19 cellular contexts compared by ENCODE assay signal in genomic region chr17:41287050-41287449, GRCh38.
A peak's percentile ranks its signal among the peaks of the same experiment; 100 is the strongest.
DNase-seq lines count a peak whose midpoint lies in the region; TF ChIP-seq lines count a peak whose summit lies in the region.
"Had no signal": no experiment of that assay in that cellular context is flagged by ENCODE, and none has a peak within 500 bp of the region (broad histone marks: within the 10 kb centered on the region; RNA-seq: fewer than 3 reads in every experiment).

No MANE protein-coding gene starts in this region.

- H3K9me3 ChIP-seq in HAP-1 = no peaks in the 10 kb centered on the region
- H3K9me3 ChIP-seq: SJSA1 had no signal

- DNase-seq in DMS53 (lab: John Stamatoyannopoulos, UW) (peak; percentile 6), DMS53 treated with DMSO at 0.1 percent for 48 hours (lab: John Stamatoyannopoulos, UW; ENCODE audit: unreplicated experiment) (no peak), GM13977 (ENCODE audit: low spot score) (peak; percentile 0), iPS-NIHi7 (ENCODE audit: extremely low spot score) (peak; percentile 0), superior temporal gyrus (ENCODE audit: extremely low spot score) (peak; percentile 1), dedifferentiated amniotic fluid mesenchymal stem cell (ENCODE audit: extremely low spot score) (no peak), GM19238 (ENCODE audit: insufficient read length, low spot score) (no peak), HAP-1 (ENCODE audit: low spot score in 2 of 2) (no peak)
- DNase-seq: C1 segment of cervical spinal cord; CD8-positive, alpha-beta memory T cell; DMS79 treated with DMSO at 0.1 percent for 48 hours; MM.1S; NCI-H1048; NCI-H1417 treated with DMSO at 0.1 percent for 48 hours; NCI-H187; NCI-H446; NCI-H526; OCI-M1 had no signal

- no peaks in the 10 kb centered on the region for H3K4me1 ChIP-seq in HAP-1

- TF ChIP-seq CTCF in GM13977 (IDR thresholded peaks at IDR 0.05; ENCODE audit: extremely low read depth, insufficient read depth, missing control alignments) = no peak

- peaks cover 6% of the 10 kb centered on the region for H3K27me3 ChIP-seq in HAP-1 (ENCODE audit: low read depth)
- H3K27me3 ChIP-seq: SJSA1 had no signal

- no peaks in the 10 kb centered on the region for H3K36me3 ChIP-seq in HAP-1 (replicated peaks)
- H3K36me3 ChIP-seq: SJSA1 had no signal

- in situ Hi-C loops in GM13977 (cut with MboI; ENCODE audit: low pct_unique_long_range_greater_than_20kb, low sequenced_read_pairs, unreplicated experiment) = no loop called here
- in situ Hi-C loops in HAP-1 (cut with MboI; ENCODE audit: low sequenced_read_pairs) = no loop called here

- no peak overlapping the region for H3K4me3 ChIP-seq in HAP-1
- H3K4me3 ChIP-seq: SJSA1 had no signal

Comparison
In these comparisons a context has a peak if more than half of its experiments do, and no peak if none do; other contexts are left out.
1. DNase-seq: peak in DMS53 (single experiment), GM13977 (single experiment), iPS-NIHi7 (single experiment) and superior temporal gyrus (single experiment); none in DMS53 treated with DMSO at 0.1 percent for 48 hours (single experiment), dedifferentiated amniotic fluid mesenchymal stem cell (single experiment), GM19238 (single experiment) and HAP-1 (0 of 2).